8 cellular contexts compared by ENCODE assay signal in the genomic region with DNA sequence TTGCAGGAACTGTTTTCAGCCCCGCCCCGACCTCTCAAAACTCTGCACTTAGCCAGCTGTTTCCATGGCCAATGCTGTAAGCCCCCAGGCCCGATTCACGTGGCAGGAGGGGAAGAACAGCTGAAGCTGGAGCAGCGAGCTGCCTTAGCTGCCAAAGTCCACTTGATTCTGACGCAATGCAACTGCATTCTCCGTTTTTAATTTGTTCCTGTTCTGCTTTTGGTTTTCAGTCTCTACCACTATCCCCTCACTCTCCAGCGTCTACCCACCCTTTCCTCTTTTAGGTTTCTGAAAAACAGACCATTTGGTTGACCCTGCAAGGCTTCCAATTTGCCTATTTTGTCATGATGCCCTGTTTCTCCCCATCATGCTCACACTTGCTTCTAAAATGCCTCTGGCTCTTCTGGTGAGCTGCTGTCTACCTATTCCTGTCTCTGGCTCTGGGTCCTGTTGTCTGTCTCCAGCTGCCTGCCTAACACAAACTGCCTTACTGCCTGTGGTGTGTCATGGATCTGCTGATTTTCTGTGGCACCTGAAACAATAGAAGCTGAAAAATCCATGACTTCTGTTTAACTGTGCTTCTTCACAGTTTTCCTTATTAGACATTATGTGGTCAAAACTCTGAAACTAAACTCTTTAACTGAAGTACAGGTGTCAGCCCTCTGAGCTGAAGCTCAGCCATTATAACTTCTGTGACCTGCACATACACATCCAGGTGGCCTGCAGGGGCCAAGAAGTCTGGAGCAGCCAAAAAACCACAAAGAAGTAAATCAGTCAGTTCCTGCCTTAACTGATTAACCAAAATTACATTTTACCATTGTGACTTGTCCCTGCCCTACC.
DNase-seq lines count a peak whose midpoint lies in the region; ATAC-seq and TF ChIP-seq lines count a peak whose summit lies in the region.

No MANE protein-coding gene starts in this region.

- peaks cover 0 to 8% (median 4%) of the 10 kb centered on the region in 6 donors for H3K9me3 Mint-ChIP-seq in immature natural killer cell

- H3K36me3 Mint-ChIP-seq in immature natural killer cell: no peaks in the 10 kb centered on the region

- ATAC-seq in GM21515 (IDR thresholded peaks at IDR 0.05; ENCODE audit: unreplicated experiment) (peak; percentile 86), HG03565 (IDR thresholded peaks at IDR 0.05; ENCODE audit: unreplicated experiment) (peak; percentile 75)

- H3K27me3 ChIP-seq in iPS-20b (ENCODE audit: insufficient read depth, low read length) (no peaks in the 10 kb centered on the region), sigmoid colon (no peaks in the 10 kb centered on the region)

- H3K4me3 ChIP-seq in GM12864 (ENCODE audit: low read depth, low read length) (no peak overlapping the region), iPS-20b (ENCODE audit: low read length) (no peak overlapping the region), sigmoid colon (peak overlapping the region in 1 of 4 donors; percentile 12)

- H3K27ac Mint-ChIP-seq in immature natural killer cell: no peak overlapping the region

- H3K9me3 ChIP-seq in iPS-20b (ENCODE audit: insufficient read depth, low read depth, low read length) (no peaks in the 10 kb centered on the region; the same call in 1 of the 2 replicates), sigmoid colon (no peaks in the 10 kb centered on the region)

- H3K4me1 ChIP-seq in iPS-20b (ENCODE audit: insufficient read depth, low read length): peaks cover 6% of the 10 kb centered on the region; the same call in 1 of the 2 replicates
- H3K4me1 ChIP-seq in sigmoid colon: peaks cover 0 to 14% (median 3%) of the 10 kb centered on the region in 4 donors

- DNase-seq in GM12864 (ENCODE audit: low read depth) (peak; percentile 76), sigmoid colon (no peak), mesenteric fat pad (ENCODE audit: low spot score) (no peak), cortex of kidney (lab: John Stamatoyannopoulos, UW) (no peak), immature natural killer cell (no peak)

- intact Hi-C loops in sigmoid colon (cut with DNase I): no loop called here

- 2 to 3% methylated on average over 8 of the region's 8 CpGs for WGBS in sigmoid colon, 2 donors

- H3K4me1 Mint-ChIP-seq in immature natural killer cell: no peaks in the 10 kb centered on the region

- H3K4me3 Mint-ChIP-seq in immature natural killer cell: no peak overlapping the region

- peak overlapping the region; percentile 32; the same call in 1 of the 2 replicates for H3K9ac ChIP-seq in iPS-20b (ENCODE audit: low read depth, low read length)

- TF ChIP-seq CTCF in GM12864 (IDR thresholded peaks at IDR 0.05; ENCODE audit: low read depth, low read length, missing control alignments) (no peak), sigmoid colon (IDR thresholded peaks at IDR 0.05) (no peak)

- H3K36me3 ChIP-seq in iPS-20b (ENCODE audit: insufficient read depth, low read depth, low read length): no peaks in the 10 kb centered on the region
- H3K36me3 ChIP-seq in sigmoid colon: no peaks in the 10 kb centered on the region

- peaks cover 2 to 6% (median 2%) of the 10 kb centered on the region in 3 donors for H3K27me3 Mint-ChIP-seq in immature natural killer cell (ENCODE audit: low read depth in 3 of 3)

- TF ChIP-seq POLR2A in sigmoid colon (IDR thresholded peaks at IDR 0.05): no peak

- TF ChIP-seq EP300 in sigmoid colon (IDR thresholded peaks at IDR 0.05): no peak

- no peak overlapping the region for H3K27ac ChIP-seq in iPS-20b (ENCODE audit: low read length)
- H3K27ac ChIP-seq in sigmoid colon: peak overlapping the region in 2 of 4 donors; percentile 4 to 35
